Comparison of ENCODE assay signal across 16 cellular contexts in genomic region chr9:5621327-5621726, GRCh38. TPM values are rescaled to one million over a fixed set of nuclear protein-coding genes. Genes with fewer than 3 reads are reported as not detected.
A peak's percentile ranks its signal among the peaks of the same experiment; 100 is the strongest.
DNase-seq lines count a peak whose midpoint lies in the region; ATAC-seq and TF ChIP-seq lines count a peak whose summit lies in the region.
"Had no signal": no experiment of that assay in that cellular context is flagged by ENCODE, and none has a peak within 500 bp of the region (broad histone marks: within the 10 kb centered on the region; RNA-seq: fewer than 3 reads in every experiment).

No MANE protein-coding gene starts in this region.

- H3K4me1 Mint-ChIP-seq in T-cell: peaks cover 58 to 63% (median 59%) of the 10 kb centered on the region in 3 donors

- H3K9me3 Mint-ChIP-seq in T-cell: no peaks in the 10 kb centered on the region
- H3K9me3 Mint-ChIP-seq: central memory CD8-positive, alpha-beta T cell had no signal

- peak; percentile 88 for ATAC-seq in esophagus mucosa
- peak; percentile 98 to 99 for ATAC-seq in gastrocnemius medialis
- ATAC-seq in HG03565 (IDR thresholded peaks at IDR 0.05; ENCODE audit: unreplicated experiment): no peak
- ATAC-seq in T-cell (replicated peaks in 1 of 4): no peak
- ATAC-seq: left lobe of liver had no signal

- in situ Hi-C loops in gastrocnemius medialis (cut with MboI; ENCODE audit: low sequenced_read_pairs in 4 of 4): loop anchor here in 2 of 4 donors (10.0 to 25.0 kb wide), 3 partner anchors 634 to 937 kb away; partner anchors contain the start of genes JAK2 (in 1 of the 2) and RCL1 (in 1 of the 2)

- no peaks in the 10 kb centered on the region for H3K36me3 ChIP-seq in MG63
- H3K36me3 ChIP-seq in gastrocnemius medialis: no peaks in the 10 kb centered on the region
- H3K36me3 ChIP-seq: HAP-1, ovary, stomach had no signal

- peak overlapping the region in 1 of 2 donors; percentile 19 for H3K27ac Mint-ChIP-seq in T-cell

- H3K4me3 ChIP-seq in MG63: no peak overlapping the region
- H3K4me3 ChIP-seq in gastrocnemius medialis: peak overlapping the region; percentile 3 to 34 (median 28)
- H3K4me3 ChIP-seq: HAP-1, ovary, stomach had no signal

- peaks cover 11% of the 10 kb centered on the region for H3K36me3 Mint-ChIP-seq in T-cell

- H3K4me1 ChIP-seq in gastrocnemius medialis: peaks cover 40 to 69% of the 10 kb centered on the region in 2 donors
- H3K4me1 ChIP-seq: HAP-1 had no signal

- peak in 1 of 2 donors; percentile 56 for TF ChIP-seq POLR2A in gastrocnemius medialis (IDR thresholded peaks at IDR 0.05)

- CTCF ChIA-PET in RWPE1 (lab: Yijun Ruan, JAX): interaction anchor here (0.7 kb wide), 1 partner anchor 1183 kb away, joined by 3 read pairs; no protein-coding TSS in a partner anchor
- CTCF ChIA-PET in T-cell (lab: Charles Lee): interaction anchor here in 1 of 2 donors (0.5 to 1.2 kb wide), 3 partner anchors 11 to 869 kb away, joined by 3 to 7 read pairs (median 3); no protein-coding TSS in a partner anchor

- peak overlapping the region; percentile 71 to 98 (median 90) for H3K27ac ChIP-seq in gastrocnemius medialis
- H3K27ac ChIP-seq in RWPE1: no peak overlapping the region
- H3K27ac ChIP-seq: ovary, stomach, VCaP had no signal

- TF ChIP-seq CTCF in gastrocnemius medialis (IDR thresholded peaks at IDR 0.05 in 4 of 5, conservative IDR thresholded peaks at IDR 0.05 in 1 of 5) (no peak), RWPE1 (conservative IDR thresholded peaks at IDR 0.05; ENCODE audit: low read depth) (no peak)

- peak; percentile 91 for DNase-seq in EH (ENCODE audit: low read depth)
- peak; percentile 59 for DNase-seq in MG63
- DNase-seq in gastrocnemius medialis: peak; percentile 77 to 90
- DNase-seq in RWPE1 (ENCODE audit: low spot score): no peak
- no peak for DNase-seq in T-cell
- DNase-seq: DMS79; KG1; ovary; stimulated activated CD4-positive, alpha-beta T cell treated with anti-CD3 and anti-CD28 coated beads, Interleukin-2, amount 100 ng/mL, for 48 hours; stomach had no signal

- H3K9me3 ChIP-seq in MG63: no peaks in the 10 kb centered on the region
- H3K9me3 ChIP-seq in gastrocnemius medialis: no peaks in the 10 kb centered on the region
- H3K9me3 ChIP-seq: HAP-1, ovary, stomach had no signal

- H3K4me3 Mint-ChIP-seq in T-cell: no peak overlapping the region
- H3K4me3 Mint-ChIP-seq: central memory CD8-positive, alpha-beta T cell had no signal

- H3K27me3 ChIP-seq in MG63: no peaks in the 10 kb centered on the region
- no peaks in the 10 kb centered on the region for H3K27me3 ChIP-seq in gastrocnemius medialis
- H3K27me3 ChIP-seq: ovary, stomach had no signal

- POLR2A ChIA-PET in RWPE1 (lab: Yijun Ruan, JAX; ENCODE audit: low non-redundant PET): no interaction called here
- POLR2A ChIA-PET in T-cell (lab: Charles Lee): no interaction called here

- intact Hi-C loops in gastrocnemius medialis (cut with DNase I; ENCODE audit: low total_unique reads): no loop called here

- no peaks in the 10 kb centered on the region for H3K27me3 Mint-ChIP-seq in T-cell
- H3K27me3 Mint-ChIP-seq: central memory CD8-positive, alpha-beta T cell had no signal

RNA-seq across cellular contexts. Expression of gene RIC1, which starts 7.6 kb away (rescaled TPM):
- total RNA-seq in MG63 (2014; rRNA removed; shearing (Covaris generic); ENCODE audit: low replicate concordance): 4.1 and 9.0 TPM in 2 replicates
- total RNA-seq in esophagus mucosa: 14.1 TPM
- total RNA-seq in gastrocnemius medialis: 100 to 1,000 TPM in 1 of 4 donors, 10 to 100 TPM in 3; 34.0 to 153 (median 37.3) TPM
- total RNA-seq in T-cell: 10 to 100 TPM; 22.2 to 29.9 (median 22.9) TPM

Comparison
In these comparisons a context has a peak if more than half of its experiments do, and no peak if none do; other contexts are left out.
1. DNase-seq: peak in EH (single experiment), MG63 (single experiment) and gastrocnemius medialis (2 of 2); none in RWPE1 (single experiment) and T-cell (0 of 34).
2. ATAC-seq: peak in esophagus mucosa (single experiment) and gastrocnemius medialis (2 of 2); none in HG03565 (single experiment) and T-cell (0 of 4).